Comparison of ENCODE assay signal across 9 cellular contexts in the genomic region with DNA sequence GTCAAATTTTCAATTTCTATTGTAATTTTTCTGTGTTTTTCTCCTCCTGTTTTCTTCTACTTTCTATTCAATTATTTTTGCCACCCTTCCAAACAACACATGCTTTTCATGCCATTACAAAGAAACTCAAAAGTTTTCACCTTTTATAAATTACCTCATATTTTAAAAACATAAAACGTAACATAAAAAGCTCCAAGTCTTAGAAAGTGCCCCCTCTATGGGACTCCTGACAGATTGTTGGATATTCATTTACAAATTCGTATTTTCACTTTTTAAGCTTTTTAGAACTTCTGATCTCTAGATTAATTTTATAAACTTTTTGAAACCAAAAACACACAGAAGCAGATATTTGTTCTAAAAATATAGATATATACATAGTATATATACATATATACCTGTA. TPM values are rescaled to one million over a fixed set of nuclear protein-coding genes. Genes with fewer than 3 reads are reported as not detected.
DNase-seq lines count a peak whose midpoint lies in the region; TF ChIP-seq lines count a peak whose summit lies in the region.
"Had no signal": no experiment of that assay in that cellular context is flagged by ENCODE, and none has a peak within 500 bp of the region (broad histone marks: within the 10 kb centered on the region; RNA-seq: fewer than 3 reads in every experiment).

No MANE protein-coding gene starts in this region.

- H3K27me3 ChIP-seq in BJ (ENCODE audit: control insufficient read depth, insufficient read depth, low read length) (no peaks in the 10 kb centered on the region), prostate gland (replicated peaks; ENCODE audit: insufficient read depth) (no peaks in the 10 kb centered on the region)

- H3K27ac ChIP-seq in prostate gland: no peak overlapping the region

- TF ChIP-seq CTCF in BJ (IDR thresholded peaks at IDR 0.05; ENCODE audit: insufficient read depth, low read depth, low read length): peak; percentile 23; the same call in 1 of the 2 replicates
- TF ChIP-seq CTCF in fibroblast of mammary gland (conservative IDR thresholded peaks at IDR 0.05; ENCODE audit: control insufficient read depth, insufficient read depth, low read depth, low read length): peak; percentile 47
- TF ChIP-seq CTCF in prostate gland (IDR thresholded peaks at IDR 0.05): no peak

- CTCF ChIA-PET in BJ (lab: Yijun Ruan, JAX): interaction anchor here (0.6 to 2.4 kb wide), 10 partner anchors 14 to 651 kb away, joined by 3 to 11 read pairs (median 4); no protein-coding TSS in a partner anchor

- H3K36me3 ChIP-seq in BJ (ENCODE audit: control insufficient read depth, insufficient read depth, low read length) (0 out of 2 replicates have a peak, but pooled peaks cover 1% of the 10 kb centered on the region), prostate gland (no peaks in the 10 kb centered on the region)

- H3K9me3 ChIP-seq in prostate gland: no peaks in the 10 kb centered on the region

- POLR2A ChIA-PET in BJ (lab: Charles Lee): interaction anchor here (0.7 to 1.1 kb wide), 3 partner anchors 14 to 652 kb away, joined by 3 to 18 read pairs (median 5); no protein-coding TSS in a partner anchor

- DNase-seq in BJ (ENCODE audit: low read depth) (no peak), RPMI7951 (ENCODE audit: low read depth) (peak; percentile 39), fibroblast of mammary gland (ENCODE audit: low read depth) (peak; percentile 59), prostate gland (ENCODE audit: low spot score) (no peak), NCI-H2029 (lab: John Stamatoyannopoulos, UW) (no peak), ureter (ENCODE audit: low spot score) (no peak)
- no peak for DNase-seq in stimulated activated CD4-positive, alpha-beta T cell treated with anti-CD3 and anti-CD28 coated beads, Interleukin-4, amount 100 ng/mL, for 4 hours
- no peak for DNase-seq in activated effector memory CD4-positive, alpha-beta T cell treated with Interleukin-2 at 50 U/mL for 16 hours
- DNase-seq: DND-41 had no signal

- H3K4me1 ChIP-seq in prostate gland (replicated peaks): no peaks in the 10 kb centered on the region

- intact Hi-C loops in prostate gland (cut with DNase I): loop anchor here (5.0 kb wide), 1 partner anchor 61 kb away; no protein-coding TSS in a partner anchor

- H3K4me3 ChIP-seq in BJ (ENCODE audit: low read depth, low read length): peak overlapping the region; percentile 58
- H3K4me3 ChIP-seq in fibroblast of mammary gland (ENCODE audit: control insufficient read depth, low read depth, low read length): peak overlapping the region; percentile 87
- peak overlapping the region; percentile 25 to 27 for H3K4me3 ChIP-seq in prostate gland

- 24% methylated on average over 2 of the region's 2 CpGs for WGBS in prostate gland

- TF ChIP-seq POLR2A in prostate gland (IDR thresholded peaks at IDR 0.05): no peak

RNA-seq across cellular contexts. Expression of a gene that starts 1.6 kb away (rescaled TPM):
- 351 and 383 TPM in 2 replicates for polyA plus RNA-seq in BJ (2011; rRNA removed)
- 180 and 244 TPM in 2 replicates for polyA minus RNA-seq in BJ (2011; rRNA and poly(A)+ RNA removed)
- total RNA-seq in RPMI7951 (2014; rRNA removed; shearing (Covaris generic)): 175 and 204 TPM in 2 replicates
- 10 to 100 TPM in 1 of 2 donors, 1 to 10 TPM in 1; 8.2 to 17.6 TPM for total RNA-seq in prostate gland
- 21.8 TPM for total RNA-seq in ureter

Comparison
In these comparisons a context has a peak if more than half of its experiments do, and no peak if none do; other contexts are left out.
1. DNase-seq: peak in RPMI7951 (single experiment) and fibroblast of mammary gland (single experiment); none in BJ (single experiment), prostate gland (single experiment), NCI-H2029 (single experiment), stimulated activated CD4-positive, alpha-beta T cell treated with anti-CD3 and anti-CD28 coated beads, Interleukin-4, amount 100 ng/mL, for 4 hours (0 of 2), ureter (single experiment) and activated effector memory CD4-positive, alpha-beta T cell treated with Interleukin-2 at 50 U/mL for 16 hours (single experiment).
2. H3K4me3 ChIP-seq: peak in every context shown above with its lines; median percentile 87 in fibroblast of mammary gland; 58 in BJ; 26 in prostate gland.
3. CTCF ChIP-seq: peak in BJ (single experiment) and fibroblast of mammary gland (single experiment); none in prostate gland (0 of 4).